Comparison of ENCODE assay signal across 8 cellular contexts in genomic region chr4:122577808-122578781, GRCh38. TPM values are rescaled to one million over a fixed set of nuclear protein-coding genes. Genes with fewer than 3 reads are reported as not detected.
DNase-seq lines count a peak whose midpoint lies in the region; ATAC-seq, FAIRE-seq and TF ChIP-seq lines count a peak whose summit lies in the region.

No MANE protein-coding gene starts in this region.

- no peaks in the 10 kb centered on the region for H3K9me2 ChIP-seq in Karpas-422 (replicated peaks; ENCODE audit: insufficient read depth, low read length)

- 0 out of 2 replicates have a peak overlapping the region, but pooled peaks have one; percentile 2 for H3K4me3 ChIP-seq in Karpas-422 (ENCODE audit: low read length)
- no peak overlapping the region for H3K4me3 ChIP-seq in keratinocyte (ENCODE audit: control insufficient read depth in 2 of 3, extremely low read depth in 1 of 3, insufficient read depth in 2 of 3, low read depth in 1 of 3, low read length in 3 of 3)

- H3K9me1 ChIP-seq in keratinocyte (ENCODE audit: control insufficient read depth, extremely low read depth, insufficient read depth, low read length): no peaks in the 10 kb centered on the region

- peak; percentile 14 for DNase-seq in DMS153 treated with DMSO at 0.1 percent for 48 hours (lab: John Stamatoyannopoulos, UW; ENCODE audit: unreplicated experiment)
- DNase-seq in DMS153 (lab: John Stamatoyannopoulos, UW): no peak
- peak; percentile 93 for DNase-seq in Karpas-422
- peak; percentile 15 to 58 (median 52) for DNase-seq in T-helper 17 cell
- peak; percentile 0 for DNase-seq in amniotic stem cell (lab: John Stamatoyannopoulos, UW)
- no peak for DNase-seq in keratinocyte (ENCODE audit: low read depth, low spot score)
- DNase-seq in stimulated activated CD8-positive, alpha-beta memory T cell treated with anti-CD3 and anti-CD28 coated beads, Interleukin-2, amount 100 ng/mL, for 48 hours (ENCODE audit: low read depth in 2 of 2): peak; percentile 30 to 52

- peak; percentile 65 to 72 (median 72) for TF ChIP-seq CTCF in keratinocyte (optimal IDR thresholded peaks at IDR 0.05 in 1 of 3, IDR thresholded peaks at IDR 0.05 in 1 of 3, conservative IDR thresholded peaks at IDR 0.05 in 1 of 3; ENCODE audit: extremely low read depth in 1 of 3, insufficient read depth in 2 of 3, low read length in 3 of 3)

- H3K36me3 ChIP-seq in Karpas-422 (ENCODE audit: insufficient read depth, low read length) (no peaks in the 10 kb centered on the region), keratinocyte (ENCODE audit: control insufficient read depth in 2 of 2, extremely low read depth in 1 of 2, insufficient read depth in 2 of 2, low read length in 2 of 2) (no peaks in the 10 kb centered on the region)

- H4K20me1 ChIP-seq in Karpas-422 (ENCODE audit: insufficient read depth, low read depth, low read length) (no peaks in the 10 kb centered on the region), keratinocyte (ENCODE audit: control insufficient read depth, extremely low read depth, insufficient read depth, low read length) (no peaks in the 10 kb centered on the region)

- dilution Hi-C loops in keratinocyte (cut with MboI; ENCODE audit: extremely low pct_ligation_motif_present, low sequenced_read_pairs): no loop called here

- peaks cover 30% of the 10 kb centered on the region for H3K4me1 ChIP-seq in Karpas-422 (ENCODE audit: low read length)
- no peaks in the 10 kb centered on the region for H3K4me1 ChIP-seq in keratinocyte (ENCODE audit: control insufficient read depth, extremely low read depth, insufficient read depth, low read length)

- H2AFZ ChIP-seq in Karpas-422 (ENCODE audit: low read length) (peak overlapping the region; percentile 97), keratinocyte (ENCODE audit: control insufficient read depth, low read length) (no peak overlapping the region)

- H3K4me2 ChIP-seq in Karpas-422 (ENCODE audit: low read depth, low read length, poor library complexity, severe bottlenecking): peak overlapping the region; percentile 50
- H3K4me2 ChIP-seq in keratinocyte (ENCODE audit: control insufficient read depth, extremely low read depth, insufficient read depth, low read depth, low read length): no peak overlapping the region

- H3K4me3 Mint-ChIP-seq in T-helper 17 cell: peak overlapping the region; percentile 74

- H3K27me3 ChIP-seq in Karpas-422 (ENCODE audit: low read length) (no peaks in the 10 kb centered on the region), keratinocyte (ENCODE audit: control insufficient read depth, extremely low read depth, insufficient read depth, low read length) (no peaks in the 10 kb centered on the region)

- ATAC-seq in GM21786 (IDR thresholded peaks at IDR 0.05; ENCODE audit: unreplicated experiment): peak; percentile 81
- peak; percentile 88 for ATAC-seq in T-helper 17 cell

- no peaks in the 10 kb centered on the region for H3K9me3 ChIP-seq in Karpas-422 (ENCODE audit: low read length)
- no peaks in the 10 kb centered on the region for H3K9me3 ChIP-seq in T-helper 17 cell (ENCODE audit: control insufficient read depth, low read length, poor library complexity, severe bottlenecking)
- H3K9me3 ChIP-seq in keratinocyte (ENCODE audit: control insufficient read depth, low read depth, low read length): no peaks in the 10 kb centered on the region

- H3K36me3 Mint-ChIP-seq in T-helper 17 cell (ENCODE audit: low read depth): peaks cover 2% of the 10 kb centered on the region

- H3K79me2 ChIP-seq in Karpas-422 (ENCODE audit: low read length) (no peaks in the 10 kb centered on the region), keratinocyte (ENCODE audit: control insufficient read depth, insufficient read depth, low read length) (no peaks in the 10 kb centered on the region)

- peak; percentile 61 for FAIRE-seq in keratinocyte (lab: Jason Lieb, UNC)

- peaks cover 9% of the 10 kb centered on the region for H3K27me3 Mint-ChIP-seq in T-helper 17 cell

- H3K4me1 Mint-ChIP-seq in T-helper 17 cell: peaks cover 22% of the 10 kb centered on the region

- H3K9ac ChIP-seq in Karpas-422 (ENCODE audit: low read length) (peak overlapping the region; percentile 44), keratinocyte (ENCODE audit: control insufficient read depth, extremely low read depth, insufficient read depth, low read length) (no peak overlapping the region)

- H3K27ac ChIP-seq in Karpas-422 (ENCODE audit: low read length) (peak overlapping the region; percentile 88), keratinocyte (ENCODE audit: control insufficient read depth, insufficient read depth, low read length) (no peak overlapping the region)

- peak overlapping the region; percentile 95 for H3K27ac Mint-ChIP-seq in T-helper 17 cell

RNA-seq across cellular contexts. Expression of gene IL21, which starts 42.8 kb away (rescaled TPM):
- not detected in 2 replicates for total RNA-seq in Karpas-422 (2014; rRNA removed; shearing (Covaris generic); ENCODE audit: low replicate concordance)
- under 1 TPM; 0.77 to 0.91 TPM for total RNA-seq in T-helper 17 cell
- not detected in 3 replicates for polyA plus RNA-seq in keratinocyte
- not detected for polyA plus RNA-seq in keratinocyte (2011; ENCODE audit: low read depth)
- not detected in 2 replicates for polyA plus RNA-seq in keratinocyte (2011; cell fraction: cytosol; rRNA removed)
- polyA plus RNA-seq in keratinocyte (2011; cell fraction: nucleus; rRNA removed): not detected in 2 replicates
- not detected in 2 replicates for polyA plus RNA-seq in keratinocyte (2012; ENCODE audit: low replicate concordance)
- not detected in 3 replicates for polyA minus RNA-seq in keratinocyte
- not detected for polyA minus RNA-seq in keratinocyte (2011; cell fraction: cytosol; rRNA and poly(A)+ RNA removed)
- not detected in 2 replicates for polyA minus RNA-seq in keratinocyte (2011; cell fraction: nucleus; rRNA and poly(A)+ RNA removed)

Comparison
In these comparisons a context has a peak if more than half of its experiments do, and no peak if none do; other contexts are left out.
1. DNase-seq: peak in DMS153 treated with DMSO at 0.1 percent for 48 hours (single experiment), Karpas-422 (single experiment), T-helper 17 cell (3 of 3), amniotic stem cell (single experiment) and stimulated activated CD8-positive, alpha-beta memory T cell treated with anti-CD3 and anti-CD28 coated beads, Interleukin-2, amount 100 ng/mL, for 48 hours (2 of 2); none in DMS153 (single experiment) and keratinocyte (single experiment).